In genomic region chr3:172449468-172450149, GRCh38 we compare ENCODE assay signal across 10 cellular contexts. TPM values are rescaled to one million over a fixed set of nuclear protein-coding genes. Genes with fewer than 3 reads are reported as not detected.
A peak's percentile ranks its signal among the peaks of the same experiment; 100 is the strongest.
DNase-seq lines count a peak whose midpoint lies in the region; ATAC-seq and TF ChIP-seq lines count a peak whose summit lies in the region.
"Had no signal": no experiment of that assay in that cellular context is flagged by ENCODE, and none has a peak within 500 bp of the region (broad histone marks: within the 10 kb centered on the region; RNA-seq: fewer than 3 reads in every experiment).

No MANE protein-coding gene starts in this region.

- no peak overlapping the region for H3K4me3 Mint-ChIP-seq in activated naive CD4-positive, alpha-beta T cell treated with anti-CD3 and anti-CD28 coated beads for 36 hours
- H3K4me3 Mint-ChIP-seq in activated naive CD8-positive, alpha-beta T cell treated with anti-CD3 and anti-CD28 coated beads, Interleukin-2, amount 10 ng/mL, durations not matched to agents 7 days and 5 days = peak overlapping the region; percentile 38

- H3K9me3 Mint-ChIP-seq in activated naive CD4-positive, alpha-beta T cell treated with anti-CD3 and anti-CD28 coated beads for 36 hours = no peaks in the 10 kb centered on the region
- no peaks in the 10 kb centered on the region for H3K9me3 Mint-ChIP-seq in activated naive CD8-positive, alpha-beta T cell treated with anti-CD3 and anti-CD28 coated beads, Interleukin-2, amount 10 ng/mL, durations not matched to agents 7 days and 5 days

- no peaks in the 10 kb centered on the region for H3K36me3 ChIP-seq in thoracic aorta

- peaks cover 60% of the 10 kb centered on the region for H3K27me3 Mint-ChIP-seq in activated naive CD4-positive, alpha-beta T cell treated with anti-CD3 and anti-CD28 coated beads for 36 hours (ENCODE audit: low read depth)
- H3K27me3 Mint-ChIP-seq in activated naive CD8-positive, alpha-beta T cell treated with anti-CD3 and anti-CD28 coated beads, Interleukin-2, amount 10 ng/mL, durations not matched to agents 7 days and 5 days = peaks cover 87% of the 10 kb centered on the region

- H3K27me3 ChIP-seq in thoracic aorta (replicated peaks; ENCODE audit: insufficient read depth) = no peaks in the 10 kb centered on the region

- peak overlapping the region; percentile 17 for H3K4me3 ChIP-seq in iPS-18c (ENCODE audit: insufficient read depth, low read depth, low read length)
- no peak overlapping the region for H3K4me3 ChIP-seq in thoracic aorta

- H3K4me1 Mint-ChIP-seq in activated naive CD4-positive, alpha-beta T cell treated with anti-CD3 and anti-CD28 coated beads for 36 hours (ENCODE audit: low read depth) = peaks cover 30% of the 10 kb centered on the region
- H3K4me1 Mint-ChIP-seq in activated naive CD8-positive, alpha-beta T cell treated with anti-CD3 and anti-CD28 coated beads, Interleukin-2, amount 10 ng/mL, durations not matched to agents 7 days and 5 days = peaks cover 31% of the 10 kb centered on the region

- H3K36me3 Mint-ChIP-seq in activated naive CD4-positive, alpha-beta T cell treated with anti-CD3 and anti-CD28 coated beads for 36 hours (ENCODE audit: low read depth) = peaks cover 1% of the 10 kb centered on the region
- H3K36me3 Mint-ChIP-seq in activated naive CD8-positive, alpha-beta T cell treated with anti-CD3 and anti-CD28 coated beads, Interleukin-2, amount 10 ng/mL, durations not matched to agents 7 days and 5 days = no peaks in the 10 kb centered on the region

- intact Hi-C loops in activated naive CD4-positive, alpha-beta T cell treated with anti-CD3 and anti-CD28 coated beads for 36 hours (cut with micrococcal nuclease) = no loop called here

- no peak overlapping the region for H3K27ac ChIP-seq in thoracic aorta

- TF ChIP-seq CTCF in thoracic aorta (IDR thresholded peaks at IDR 0.05) = no peak

- peaks cover 0 to 16% of the 10 kb centered on the region in 2 donors for H3K4me1 ChIP-seq in thoracic aorta (ENCODE audit: control insufficient read depth in 1 of 2, low read depth in 2 of 2)

- H3K9me3 ChIP-seq in iPS-18c (ENCODE audit: control insufficient read depth, insufficient read depth, low read length) (no peaks in the 10 kb centered on the region), thoracic aorta (no peaks in the 10 kb centered on the region)

- ATAC-seq in activated naive CD8-positive, alpha-beta T cell treated with anti-CD3 and anti-CD28 coated beads, Interleukin-2, amount 10 ng/mL, durations not matched to agents 7 days and 5 days (ENCODE audit: low read depth) = peak; percentile 33
- ATAC-seq in thoracic aorta (ENCODE audit: insufficient number of reproducible peaks, low FRiP score, low read depth) = peak; percentile 20
- no peak for ATAC-seq in GM19397 (IDR thresholded peaks at IDR 0.05; ENCODE audit: unreplicated experiment)
- ATAC-seq in HG03039 (IDR thresholded peaks at IDR 0.05; ENCODE audit: unreplicated experiment) = no peak

- POLR2A ChIA-PET in activated naive CD8-positive, alpha-beta T cell treated with anti-CD3 and anti-CD28 coated beads, Interleukin-2, amount 10 ng/mL, durations not matched to agents 7 days and 5 days (lab: Charles Lee) = no interaction called here

- no peak overlapping the region for H3K27ac Mint-ChIP-seq in activated naive CD4-positive, alpha-beta T cell treated with anti-CD3 and anti-CD28 coated beads for 36 hours
- H3K27ac Mint-ChIP-seq in activated naive CD8-positive, alpha-beta T cell treated with anti-CD3 and anti-CD28 coated beads, Interleukin-2, amount 10 ng/mL, durations not matched to agents 7 days and 5 days = no peak overlapping the region

- CTCF ChIA-PET in activated naive CD4-positive, alpha-beta T cell treated with anti-CD3 and anti-CD28 coated beads for 36 hours (lab: Charles Lee) = interaction anchor here (1.9 kb wide), 1 partner anchor 12 kb away, joined by 6 read pairs; no protein-coding TSS in a partner anchor

- peak; percentile 50 for DNase-seq in activated naive CD4-positive, alpha-beta T cell treated with anti-CD3 and anti-CD28 coated beads for 36 hours
- DNase-seq in activated naive CD4-positive, alpha-beta T cell (lab: John Stamatoyannopoulos, UW) = no peak
- DNase-seq in activated naive CD8-positive, alpha-beta T cell treated with anti-CD3 and anti-CD28 coated beads, Interleukin-2, amount 10 ng/mL, durations not matched to agents 7 days and 5 days = peak; percentile 64
- DNase-seq in thoracic aorta (ENCODE audit: low spot score) = no peak
- no peak for DNase-seq in cerebellar cortex (ENCODE audit: low spot score)
- DNase-seq: central memory CD4-positive, alpha-beta T cell had no signal

RNA-seq across cellular contexts. Expression of gene GHSR, which starts 1.4 kb away (rescaled TPM):
- total RNA-seq in activated naive CD4-positive, alpha-beta T cell treated with anti-CD3 and anti-CD28 coated beads for 36 hours = not detected
- total RNA-seq in activated naive CD8-positive, alpha-beta T cell treated with anti-CD3 and anti-CD28 coated beads, Interleukin-2, amount 10 ng/mL, durations not matched to agents 7 days and 5 days = not detected
- not detected for total RNA-seq in thoracic aorta
- total RNA-seq: skeletal muscle tissue had no signal

Comparison
In these comparisons a context has a peak if more than half of its experiments do, and no peak if none do; other contexts are left out.
1. DNase-seq: peak in activated naive CD4-positive, alpha-beta T cell treated with anti-CD3 and anti-CD28 coated beads for 36 hours (single experiment) and activated naive CD8-positive, alpha-beta T cell treated with anti-CD3 and anti-CD28 coated beads, Interleukin-2, amount 10 ng/mL, durations not matched to agents 7 days and 5 days (single experiment); none in activated naive CD4-positive, alpha-beta T cell (0 of 4), thoracic aorta (single experiment) and cerebellar cortex (single experiment).
2. ATAC-seq: peak in activated naive CD8-positive, alpha-beta T cell treated with anti-CD3 and anti-CD28 coated beads, Interleukin-2, amount 10 ng/mL, durations not matched to agents 7 days and 5 days (single experiment) and thoracic aorta (single experiment); none in GM19397 (single experiment) and HG03039 (single experiment).